ENCODE assay signal across 21 cellular contexts in the genomic region with DNA sequence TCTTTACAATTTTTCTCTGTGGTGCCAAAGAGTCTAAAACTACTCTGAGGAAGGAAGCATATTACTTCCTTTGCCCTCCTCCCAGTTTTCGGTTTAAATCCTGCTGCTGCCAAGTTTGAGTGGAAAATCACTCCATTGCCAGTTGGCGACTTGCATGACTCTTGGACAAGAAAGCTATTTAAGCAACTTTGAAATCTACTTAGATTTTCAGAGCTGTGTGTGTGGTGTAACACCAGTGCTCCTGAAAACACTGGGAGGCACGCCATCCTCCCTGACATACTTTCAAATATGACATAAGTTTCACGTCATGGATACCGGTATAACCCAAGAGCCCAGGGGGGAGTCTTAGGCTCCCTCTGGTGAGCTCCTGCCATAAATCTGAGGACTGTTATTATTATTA.
DNase-seq lines count a peak whose midpoint lies in the region; ATAC-seq and TF ChIP-seq lines count a peak whose summit lies in the region.
"Had no signal": no experiment of that assay in that cellular context is flagged by ENCODE, and none has a peak within 500 bp of the region (broad histone marks: within the 10 kb centered on the region; RNA-seq: fewer than 3 reads in every experiment).

No MANE protein-coding gene starts in this region.

- no peaks in the 10 kb centered on the region for H3K27me3 Mint-ChIP-seq in activated CD8-positive, alpha-beta T cell treated with anti-CD3 and anti-CD28 coated beads, Interleukin-2, amount 10 ng/mL, durations not matched to agents 7 days and 5 days (ENCODE audit: low read depth)
- no peaks in the 10 kb centered on the region for H3K27me3 Mint-ChIP-seq in progenitor cell of endocrine pancreas

- H3K27me3 ChIP-seq in BE2C, result no peaks in the 10 kb centered on the region
- H3K27me3 ChIP-seq: neutrophil had no signal

- TF ChIP-seq CTCF in BE2C (IDR thresholded peaks at IDR 0.05; ENCODE audit: low read depth, low read length) (no peak), progenitor cell of endocrine pancreas (IDR thresholded peaks at IDR 0.05; ENCODE audit: unreplicated experiment) (no peak)

- POLR2A ChIA-PET in activated CD8-positive, alpha-beta T cell treated with anti-CD3 and anti-CD28 coated beads, Interleukin-2, amount 10 ng/mL, durations not matched to agents 7 days and 5 days (lab: Charles Lee), result no interaction called here

- no peak overlapping the region for H3K4me3 ChIP-seq in BE2C (ENCODE audit: low read depth, low read length)
- H3K4me3 ChIP-seq: thoracic aorta had no signal

- no peaks in the 10 kb centered on the region for H3K36me3 ChIP-seq in BE2C
- H3K36me3 ChIP-seq: neutrophil, thoracic aorta had no signal

- H3K4me1 Mint-ChIP-seq in activated CD8-positive, alpha-beta T cell treated with anti-CD3 and anti-CD28 coated beads, Interleukin-2, amount 10 ng/mL, durations not matched to agents 7 days and 5 days (ENCODE audit: low read depth), result no peaks in the 10 kb centered on the region
- H3K4me1 Mint-ChIP-seq in progenitor cell of endocrine pancreas (ENCODE audit: low read depth), result no peaks in the 10 kb centered on the region
- H3K4me1 Mint-ChIP-seq: activated CD4-positive, alpha-beta T cell treated with anti-CD3 and anti-CD28 coated beads for 36 hours; mesothelial cell of epicardium had no signal

- DNase-seq in LHCN-M2 (ENCODE audit: low read depth), result peak; percentile 3
- peak; percentile 93 for DNase-seq in fibroblast of gingiva (ENCODE audit: low read depth)
- DNase-seq in inferior parietal cortex (ENCODE audit: extremely low spot score), result peak; percentile 17
- DNase-seq in stromal cell of bone marrow (ENCODE audit: low read depth), result peak; percentile 63
- no peak for DNase-seq in activated CD8-positive, alpha-beta T cell treated with anti-CD3 and anti-CD28 coated beads, Interleukin-2, amount 10 ng/mL, durations not matched to agents 7 days and 5 days
- DNase-seq in BE2C, result no peak
- no peak for DNase-seq in progenitor cell of endocrine pancreas (ENCODE audit: low spot score, unreplicated experiment)
- DNase-seq: activated CD4-positive, alpha-beta T cell treated with anti-CD3 and anti-CD28 coated beads for 36 hours; activated effector memory CD4-positive, alpha-beta T cell treated with anti-CD3 and anti-CD28 coated beads, Interleukin-2, amount 50 U/mL, for 16 hours; cortex of kidney; DMS 273 treated with DMSO at 0.1 percent for 48 hours; GOT3; islet precursor cell; NCI-H2107; NCI-H69; stimulated activated CD4-positive, alpha-beta T cell treated with anti-CD3 and anti-CD28 coated beads, Interleukin-4, amount 100 ng/mL, for 4 hours; stimulated activated CD8-positive, alpha-beta memory T cell treated with anti-CD3 and anti-CD28 coated beads, Interleukin-4, amount 100 ng/mL, for 48 hours had no signal

- H3K9me3 ChIP-seq in BE2C, result no peaks in the 10 kb centered on the region
- H3K9me3 ChIP-seq: neutrophil, thoracic aorta had no signal

- no peaks in the 10 kb centered on the region for H3K4me1 ChIP-seq in BE2C

- H3K9me3 Mint-ChIP-seq in activated CD8-positive, alpha-beta T cell treated with anti-CD3 and anti-CD28 coated beads, Interleukin-2, amount 10 ng/mL, durations not matched to agents 7 days and 5 days (ENCODE audit: insufficient read depth), result peaks cover 3% of the 10 kb centered on the region
- H3K9me3 Mint-ChIP-seq in progenitor cell of endocrine pancreas (ENCODE audit: low read depth), result peaks cover 4% of the 10 kb centered on the region

- no peak overlapping the region for H3K4me3 Mint-ChIP-seq in activated CD8-positive, alpha-beta T cell treated with anti-CD3 and anti-CD28 coated beads, Interleukin-2, amount 10 ng/mL, durations not matched to agents 7 days and 5 days
- no peak overlapping the region for H3K4me3 Mint-ChIP-seq in progenitor cell of endocrine pancreas (ENCODE audit: low read depth)
- H3K4me3 Mint-ChIP-seq: activated CD4-positive, alpha-beta T cell treated with anti-CD3 and anti-CD28 coated beads for 36 hours; mesothelial cell of epicardium had no signal

- H3K27ac Mint-ChIP-seq in activated CD8-positive, alpha-beta T cell treated with anti-CD3 and anti-CD28 coated beads, Interleukin-2, amount 10 ng/mL, durations not matched to agents 7 days and 5 days, result no peak overlapping the region
- no peak overlapping the region for H3K27ac Mint-ChIP-seq in progenitor cell of endocrine pancreas
- H3K27ac Mint-ChIP-seq: activated CD4-positive, alpha-beta T cell treated with anti-CD3 and anti-CD28 coated beads for 36 hours; mesothelial cell of epicardium had no signal

- CTCF ChIA-PET in activated CD8-positive, alpha-beta T cell treated with anti-CD3 and anti-CD28 coated beads, Interleukin-2, amount 10 ng/mL, durations not matched to agents 7 days and 5 days (lab: Charles Lee), result interaction anchor here (1.1 kb wide), 1 partner anchor 35 kb away, joined by 3 read pairs; no protein-coding TSS in a partner anchor

- no peak for ATAC-seq in activated CD8-positive, alpha-beta T cell treated with anti-CD3 and anti-CD28 coated beads, Interleukin-2, amount 10 ng/mL, durations not matched to agents 7 days and 5 days
- ATAC-seq in HG03095 (IDR thresholded peaks at IDR 0.05; ENCODE audit: unreplicated experiment), result no peak
- ATAC-seq: activated CD4-positive, alpha-beta T cell treated with anti-CD3 and anti-CD28 coated beads for 36 hours had no signal

- H3K36me3 Mint-ChIP-seq in activated CD8-positive, alpha-beta T cell treated with anti-CD3 and anti-CD28 coated beads, Interleukin-2, amount 10 ng/mL, durations not matched to agents 7 days and 5 days (ENCODE audit: low read depth), result no peaks in the 10 kb centered on the region
- H3K36me3 Mint-ChIP-seq in progenitor cell of endocrine pancreas (ENCODE audit: insufficient read depth), result no peaks in the 10 kb centered on the region
- H3K36me3 Mint-ChIP-seq: mesothelial cell of epicardium had no signal

Comparison
In these comparisons a context has a peak if more than half of its experiments do, and no peak if none do; other contexts are left out.
1. DNase-seq: peak in LHCN-M2 (single experiment), fibroblast of gingiva (single experiment), inferior parietal cortex (single experiment) and stromal cell of bone marrow (single experiment); none in activated CD8-positive, alpha-beta T cell treated with anti-CD3 and anti-CD28 coated beads, Interleukin-2, amount 10 ng/mL, durations not matched to agents 7 days and 5 days (single experiment), BE2C (single experiment) and progenitor cell of endocrine pancreas (single experiment).